18 cellular contexts compared by ENCODE assay signal in genomic region chr5:107541400-107541799, GRCh38.
A peak's percentile ranks its signal among the peaks of the same experiment; 100 is the strongest.
DNase-seq lines count a peak whose midpoint lies in the region; ATAC-seq and TF ChIP-seq lines count a peak whose summit lies in the region.
"Had no signal": no experiment of that assay in that cellular context is flagged by ENCODE, and none has a peak within 500 bp of the region (broad histone marks: within the 10 kb centered on the region; RNA-seq: fewer than 3 reads in every experiment).

No MANE protein-coding gene starts in this region.

- H3K4me1 ChIP-seq in SK-N-SH (ENCODE audit: control insufficient read depth in 1 of 2, insufficient read depth in 2 of 2, low read depth in 1 of 2, low read length in 1 of 2) (peaks cover 11 to 46% of the 10 kb centered on the region in 2 experiments; a peak in 3 of 4 replicates), OCI-LY7 (ENCODE audit: insufficient read depth, low read length, poor library complexity, severe bottlenecking) (peaks cover 20% of the 10 kb centered on the region), tibial artery (peaks cover 0 to 64% (median 33%) of the 10 kb centered on the region in 4 donors)

- H3K36me3 Mint-ChIP-seq in T-helper 2 cell treated with Interferon-gamma antibody and Interleukin-4, amounts not matched to agents 5 μg/mL and 100 μg/mL, for 36 hours (ENCODE audit: low read depth) = no peaks in the 10 kb centered on the region
- H3K36me3 Mint-ChIP-seq: activated naive CD8-positive, alpha-beta T cell treated with anti-CD3 and anti-CD28 coated beads, Interleukin-2, amount 10 ng/mL, durations not matched to agents 7 days and 5 days had no signal

- TF ChIP-seq EP300 in SK-N-SH (IDR thresholded peaks at IDR 0.05; ENCODE audit: borderline replicate concordance in 1 of 2, low read depth in 1 of 2, low read length in 1 of 2) = no peak

- no TSS peak for BruUV-seq in OCI-LY7 (replicated peaks; lab: Mats Ljungman, UMichigan)

- TF ChIP-seq RAD21 in SK-N-SH (IDR thresholded peaks at IDR 0.05; ENCODE audit: low read length) = no peak

- H3K36me3 ChIP-seq in SK-N-SH (replicated peaks in 1 of 2; ENCODE audit: control insufficient read depth in 1 of 2, insufficient read depth in 2 of 2, low read length in 1 of 2) (no peaks in the 10 kb centered on the region), OCI-LY7 (ENCODE audit: insufficient read depth, low read length) (no peaks in the 10 kb centered on the region), tibial artery (no peaks in the 10 kb centered on the region)
- H3K36me3 ChIP-seq: cardiac muscle cell, left lung, pancreas had no signal

- H2AFZ ChIP-seq in SK-N-SH (ENCODE audit: low read depth) = 0 out of 2 replicates have a peak overlapping the region, but pooled peaks have one; percentile 10
- peak overlapping the region; percentile 64; the same call in 1 of the 2 replicates for H2AFZ ChIP-seq in OCI-LY7 (ENCODE audit: low read length)

- peaks cover 8% of the 10 kb centered on the region for H3F3A ChIP-seq in SK-N-SH (replicated peaks; ENCODE audit: insufficient read depth)

- H3K27me3 ChIP-seq in SK-N-SH (ENCODE audit: insufficient read depth) = no peaks in the 10 kb centered on the region
- no peaks in the 10 kb centered on the region for H3K27me3 ChIP-seq in tibial artery
- H3K27me3 ChIP-seq: cardiac muscle cell, left lung, pancreas had no signal

- H3K4me3 ChIP-seq in SK-N-SH (ENCODE audit: low read depth in 2 of 2, low read length in 1 of 2) = no peak overlapping the region
- no peak overlapping the region for H3K4me3 ChIP-seq in OCI-LY7 (ENCODE audit: low read depth, low read length, poor library complexity, severe bottlenecking)
- no peak overlapping the region for H3K4me3 ChIP-seq in tibial artery
- H3K4me3 ChIP-seq: cardiac muscle cell, left lung, pancreas had no signal

- CTCF ChIA-PET in SK-N-SH (lab: Yijun Ruan, JAX) = interaction anchor here (2.5 kb wide), 1 partner anchor 30 kb away, joined by 9 read pairs; no protein-coding TSS in a partner anchor
- CTCF ChIA-PET in OCI-LY7 (lab: Charles Lee; ENCODE audit: unreplicated experiment) = interaction anchor here (0.6 kb wide), 1 partner anchor 152 kb away, joined by 3 read pairs; no protein-coding TSS in a partner anchor

- H3K4me1 Mint-ChIP-seq in T-helper 2 cell treated with Interferon-gamma antibody and Interleukin-4, amounts not matched to agents 5 μg/mL and 100 μg/mL, for 36 hours (ENCODE audit: low read depth) = peaks cover 3% of the 10 kb centered on the region

- H3K27ac Mint-ChIP-seq in T-helper 2 cell treated with Interferon-gamma antibody and Interleukin-4, amounts not matched to agents 5 μg/mL and 100 μg/mL, for 36 hours = no peak overlapping the region
- H3K27ac Mint-ChIP-seq: activated naive CD8-positive, alpha-beta T cell treated with anti-CD3 and anti-CD28 coated beads, Interleukin-2, amount 10 ng/mL, durations not matched to agents 7 days and 5 days; activated T-cell treated with anti-CD3 and anti-CD28 coated beads, Interleukin-2, amount 50 U/mL, for 24 hours; endodermal cell had no signal

- H3K4me3 Mint-ChIP-seq in T-helper 2 cell treated with Interferon-gamma antibody and Interleukin-4, amounts not matched to agents 5 μg/mL and 100 μg/mL, for 36 hours = no peak overlapping the region
- H3K4me3 Mint-ChIP-seq: activated naive CD8-positive, alpha-beta T cell treated with anti-CD3 and anti-CD28 coated beads, Interleukin-2, amount 10 ng/mL, durations not matched to agents 7 days and 5 days; activated T-cell treated with anti-CD3 and anti-CD28 coated beads, Interleukin-2, amount 50 U/mL, for 24 hours; endodermal cell had no signal

- 88% methylated on average over 1 of the region's 1 CpG for WGBS in SK-N-SH (ENCODE audit: low lambda C conversion rate)

- no peaks in the 10 kb centered on the region for H3K9me3 Mint-ChIP-seq in T-helper 2 cell treated with Interferon-gamma antibody and Interleukin-4, amounts not matched to agents 5 μg/mL and 100 μg/mL, for 36 hours
- H3K9me3 Mint-ChIP-seq: activated naive CD8-positive, alpha-beta T cell treated with anti-CD3 and anti-CD28 coated beads, Interleukin-2, amount 10 ng/mL, durations not matched to agents 7 days and 5 days; activated T-cell treated with anti-CD3 and anti-CD28 coated beads, Interleukin-2, amount 50 U/mL, for 24 hours; endodermal cell; type B pancreatic cell had no signal

- H3K27me3 Mint-ChIP-seq in T-helper 2 cell treated with Interferon-gamma antibody and Interleukin-4, amounts not matched to agents 5 μg/mL and 100 μg/mL, for 36 hours (ENCODE audit: low read depth) = peaks cover 13% of the 10 kb centered on the region

- H3K79me2 ChIP-seq in SK-N-SH (ENCODE audit: insufficient read depth) (no peaks in the 10 kb centered on the region), OCI-LY7 (ENCODE audit: insufficient read depth, low read depth, low read length) (no peaks in the 10 kb centered on the region)

- ATAC-seq in SK-N-SH treated with all-trans-retinoic acid at 6 μM for 48 hours (no peak), HG02798 (IDR thresholded peaks at IDR 0.05; ENCODE audit: poor library complexity, unreplicated experiment) (peak; percentile 63), HG02642 (IDR thresholded peaks at IDR 0.05; ENCODE audit: poor library complexity, unreplicated experiment) (no peak)
- ATAC-seq: left lung had no signal

- TF ChIP-seq CTCF in SK-N-SH (IDR thresholded peaks at IDR 0.05) (no peak), OCI-LY7 (conservative IDR thresholded peaks at IDR 0.05; ENCODE audit: low read length) (no peak), tibial artery (IDR thresholded peaks at IDR 0.05) (no peak)

- POLR2A ChIA-PET in SK-N-SH (lab: Yijun Ruan, JAX) = no interaction called here
- POLR2A ChIA-PET in OCI-LY7 (lab: Charles Lee) = interaction anchor here (0.9 to 1.2 kb wide), 2 partner anchors 14 to 151 kb away, joined by 4 to 5 read pairs; no protein-coding TSS in a partner anchor

- no peak overlapping the region for H3K4me2 ChIP-seq in SK-N-SH
- H3K4me2 ChIP-seq in OCI-LY7 (ENCODE audit: low read length) = peak overlapping the region; percentile 55

- no peaks in the 10 kb centered on the region for H3K9me3 ChIP-seq in SK-N-SH
- H3K9me3 ChIP-seq in OCI-LY7 (ENCODE audit: low read length) = no peaks in the 10 kb centered on the region
- no peaks in the 10 kb centered on the region for H3K9me3 ChIP-seq in tibial artery
- H3K9me3 ChIP-seq: left lung, pancreas had no signal

- H4K20me1 ChIP-seq in SK-N-SH (ENCODE audit: insufficient read depth) = no peaks in the 10 kb centered on the region
- H4K20me1 ChIP-seq in OCI-LY7 (ENCODE audit: insufficient read depth, low read length) = no peaks in the 10 kb centered on the region

- H3K9ac ChIP-seq in SK-N-SH = no peak overlapping the region

- no peak for DNase-seq in SK-N-SH
- DNase-seq in OCI-LY7 (ENCODE audit: low spot score) = peak; percentile 32
- no peak for DNase-seq in tibial artery
- DNase-seq in HK-2 (ENCODE audit: unreplicated experiment) = no peak
- DNase-seq in T-helper 2 cell treated with Interferon-gamma antibody and Interleukin-4, amounts not matched to agents 5 μg/mL and 100 μg/mL, for 36 hours (ENCODE audit: low spot score) = no peak
- DNase-seq: activated naive CD8-positive, alpha-beta T cell treated with anti-CD3 and anti-CD28 coated beads, Interleukin-2, amount 10 ng/mL, durations not matched to agents 7 days and 5 days; activated T-cell treated with anti-CD3 and anti-CD28 coated beads, Interleukin-2, amount 50 U/mL, for 24 hours; endodermal cell; left lung; NCI-H1417 treated with DMSO at 0.1 percent for 48 hours; NCI-H2227 treated with DMSO at 0.1 percent for 48 hours; pancreas; stimulated activated CD4-positive, alpha-beta T cell treated with anti-CD3 and anti-CD28 coated beads, Interleukin-4, amount 100 ng/mL, for 4 hours had no signal

- H3K9me2 ChIP-seq in SK-N-SH (no peaks in the 10 kb centered on the region), OCI-LY7 (ENCODE audit: insufficient read depth, low read length) (no peaks in the 10 kb centered on the region)

- peak overlapping the region in 1 of 2 experiments; percentile 85; a peak in 2 of 4 replicates for H3K27ac ChIP-seq in SK-N-SH (ENCODE audit: low read depth in 2 of 2, low read length in 1 of 2)
- no peak overlapping the region for H3K27ac ChIP-seq in OCI-LY7 (ENCODE audit: low read depth, low read length, poor library complexity, severe bottlenecking)
- peak overlapping the region; percentile 58 to 59 for H3K27ac ChIP-seq in tibial artery
- H3K27ac ChIP-seq: cardiac muscle cell had no signal

- intact Hi-C loops in OCI-LY7 (cut with micrococcal nuclease; ENCODE audit: unreplicated experiment) = no loop called here
- intact Hi-C loops in tibial artery (cut with DNase I; ENCODE audit: low total_unique reads) = no loop called here

TF ChIP-seq in SK-N-SH, 30 proteins besides CTCF, POLR2A, EP300 and RAD21 (continues in another document):
- no peak for TF ChIP-seq ZBTB33 (IDR thresholded peaks at IDR 0.05; ENCODE audit: borderline replicate concordance, low read depth)

TF ChIP-seq in SK-N-SH treated with all-trans-retinoic acid at 6 μM for 48 hours, 23 proteins besides CTCF, POLR2A, EP300 and RAD21 (continues in another document):
- no peak for TF ChIP-seq ESRRG (CRISPR knock-in tag; IDR thresholded peaks at IDR 0.05)
- no peak for TF ChIP-seq GLIS3 (CRISPR knock-in tag; IDR thresholded peaks at IDR 0.05)
- no peak for TF ChIP-seq ZNF8 (CRISPR knock-in tag; IDR thresholded peaks at IDR 0.05)
- no peak for TF ChIP-seq ZFP30 (CRISPR knock-in tag; IDR thresholded peaks at IDR 0.05)
- no peak for TF ChIP-seq RARB (CRISPR knock-in tag; IDR thresholded peaks at IDR 0.05)
- TF ChIP-seq CREB5 (CRISPR knock-in tag; IDR thresholded peaks at IDR 0.05; ENCODE audit: low read depth) = no peak
- TF ChIP-seq BACH2 (CRISPR knock-in tag; IDR thresholded peaks at IDR 0.05; ENCODE audit: borderline replicate concordance) = no peak
- TF ChIP-seq OSR1 (CRISPR knock-in tag; IDR thresholded peaks at IDR 0.05) = no peak
